In the genomic region with DNA sequence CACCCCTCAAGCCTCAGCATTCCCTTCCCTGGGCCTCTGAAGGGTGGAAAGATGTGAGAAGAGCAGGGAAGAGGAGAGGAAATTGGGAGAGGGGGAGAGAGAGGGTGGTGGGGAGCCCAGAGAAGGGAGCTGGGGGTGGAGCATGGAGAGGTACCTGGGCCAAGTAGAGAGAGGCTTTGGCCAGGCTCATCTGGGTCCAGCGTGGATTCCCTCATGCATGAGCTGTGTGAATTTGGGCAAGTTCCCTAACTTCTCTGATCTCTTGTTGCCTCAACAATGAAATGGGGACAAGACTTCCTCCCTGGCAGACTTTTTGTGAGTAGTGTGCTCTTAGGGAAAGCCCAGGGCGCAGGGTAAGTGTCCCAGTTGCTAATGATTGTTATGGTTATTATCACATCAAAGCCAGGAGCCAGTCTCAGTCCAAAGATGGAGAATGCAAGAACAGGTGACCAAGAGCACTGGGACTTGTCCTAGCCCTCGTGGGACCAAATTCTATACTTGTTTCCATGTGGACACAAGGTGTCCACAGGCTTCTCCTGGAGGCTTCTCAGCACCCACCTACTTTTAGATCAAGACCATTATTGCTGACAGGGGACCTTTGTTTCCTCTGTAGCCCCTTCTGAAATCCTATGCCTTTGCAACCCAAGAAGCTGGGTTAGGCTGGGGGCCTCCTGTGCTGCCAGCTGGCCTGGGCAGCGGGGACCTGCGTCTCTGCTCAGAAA, we compare ENCODE assay signal across 8 cellular contexts. TPM values are rescaled to one million over a fixed set of nuclear protein-coding genes. Genes with fewer than 3 reads are reported as not detected.
DNase-seq lines count a peak whose midpoint lies in the region; ATAC-seq, FAIRE-seq and TF ChIP-seq lines count a peak whose summit lies in the region.

No MANE protein-coding gene starts in this region.

- no CpG with 5 or more reads among the region's 5 CpGs for WGBS in mesendoderm (ENCODE audit: extremely low coverage, insufficient coverage, low lambda C conversion rate)
- 75% methylated on average over 5 of the region's 5 CpGs for WGBS in thymus

- no peak overlapping the region for H3K4me2 ChIP-seq in mesendoderm (ENCODE audit: low read length)

- in situ Hi-C loops in brain microvascular endothelial cell (cut with HindIII; ENCODE audit: low pct_ligation_motif_present, low sequenced_read_pairs): no loop called here

- no peak overlapping the region for H2AK5ac ChIP-seq in mesendoderm (ENCODE audit: low read length)

- no peak overlapping the region for H3K9ac ChIP-seq in mesendoderm (ENCODE audit: low read length)

- H4K8ac ChIP-seq in mesendoderm (ENCODE audit: low read depth, low read length): no peak overlapping the region

- no peak overlapping the region for H3K4me3 ChIP-seq in brain microvascular endothelial cell (ENCODE audit: low read depth, low read length)
- H3K4me3 ChIP-seq in mesendoderm (ENCODE audit: low read length): no peak overlapping the region
- no peak overlapping the region for H3K4me3 ChIP-seq in thymus (ENCODE audit: low read length)

- no peak overlapping the region for H2BK15ac ChIP-seq in mesendoderm (replicated peaks; ENCODE audit: low read depth)

- no peak for TF ChIP-seq CTCF in brain microvascular endothelial cell (IDR thresholded peaks at IDR 0.05; ENCODE audit: low read depth, low read length, missing control alignments)

- no peaks in the 10 kb centered on the region for H3K79me2 ChIP-seq in mesendoderm (ENCODE audit: control insufficient read depth, insufficient read depth, low read length)

- no peak overlapping the region for H4K5ac ChIP-seq in mesendoderm (ENCODE audit: low read length)

- no peak overlapping the region for H3K4ac ChIP-seq in mesendoderm (ENCODE audit: low read depth, low read length)

- no peak overlapping the region for H2BK5ac ChIP-seq in mesendoderm (ENCODE audit: low read length)

- ATAC-seq in HG03354 (IDR thresholded peaks at IDR 0.05; ENCODE audit: poor library complexity, severe bottlenecking, unreplicated experiment) (no peak), HG03095 (IDR thresholded peaks at IDR 0.05; ENCODE audit: unreplicated experiment) (no peak)

- DNase-seq in activated CD4-positive, alpha-beta T cell treated with anti-CD3 and anti-CD28 coated beads for 48 hours: peak; percentile 2
- DNase-seq in activated CD4-positive, alpha-beta T cell treated with anti-CD3 and anti-CD28 coated beads for 4 hours: no peak
- DNase-seq in brain microvascular endothelial cell (no peak), mesendoderm (no peak), RCC 7860 (ENCODE audit: low spot score) (no peak)

- peak overlapping the region; percentile 25 for H3K56ac ChIP-seq in mesendoderm (ENCODE audit: low read length)

- H3K4me1 ChIP-seq in mesendoderm (ENCODE audit: control insufficient read depth, low read depth, low read length) (no peaks in the 10 kb centered on the region), thymus (ENCODE audit: control insufficient read depth, insufficient read depth, low read length) (peaks cover 3% of the 10 kb centered on the region)

- no peak overlapping the region for H3K18ac ChIP-seq in mesendoderm (ENCODE audit: low read length)

- FAIRE-seq in RCC 7860 (lab: Jason Lieb, UNC): no peak

- no peak overlapping the region for H2BK120ac ChIP-seq in mesendoderm (ENCODE audit: low read depth, low read length)

- no peaks in the 10 kb centered on the region for H3K27me3 ChIP-seq in brain microvascular endothelial cell (replicated peaks)
- no peaks in the 10 kb centered on the region for H3K27me3 ChIP-seq in mesendoderm (ENCODE audit: insufficient read depth, low read length, poor library complexity)
- H3K27me3 ChIP-seq in thymus (ENCODE audit: control insufficient read depth, insufficient read depth): no peaks in the 10 kb centered on the region

- no peak overlapping the region for H3K23ac ChIP-seq in mesendoderm (ENCODE audit: low read length)

- no peaks in the 10 kb centered on the region for H3K79me1 ChIP-seq in mesendoderm (ENCODE audit: low read length)

- H3K36me3 ChIP-seq in brain microvascular endothelial cell (replicated peaks): no peaks in the 10 kb centered on the region
- no peaks in the 10 kb centered on the region for H3K36me3 ChIP-seq in mesendoderm (ENCODE audit: control insufficient read depth, insufficient read depth, low read length)
- H3K36me3 ChIP-seq in thymus (ENCODE audit: control insufficient read depth, insufficient read depth): no peaks in the 10 kb centered on the region

- peak overlapping the region; percentile 84 for H3K27ac ChIP-seq in brain microvascular endothelial cell
- H3K27ac ChIP-seq in mesendoderm (ENCODE audit: low read depth, low read length): no peak overlapping the region
- peak overlapping the region; percentile 87 for H3K27ac ChIP-seq in thymus (ENCODE audit: low read depth)

- no peaks in the 10 kb centered on the region for H3K9me3 ChIP-seq in thymus (ENCODE audit: control insufficient read depth)

RNA-seq across cellular contexts. Expression of a gene that starts 13.9 kb away (rescaled TPM):
- polyA plus RNA-seq in mesendoderm (2013, experiment 1 of 2): 2.4 TPM
- 3.6 TPM for polyA plus RNA-seq in mesendoderm (2013, experiment 2 of 2)
- polyA plus RNA-seq in thymus: 10.3 TPM
